8 cellular contexts compared by ENCODE assay signal in the genomic region with DNA sequence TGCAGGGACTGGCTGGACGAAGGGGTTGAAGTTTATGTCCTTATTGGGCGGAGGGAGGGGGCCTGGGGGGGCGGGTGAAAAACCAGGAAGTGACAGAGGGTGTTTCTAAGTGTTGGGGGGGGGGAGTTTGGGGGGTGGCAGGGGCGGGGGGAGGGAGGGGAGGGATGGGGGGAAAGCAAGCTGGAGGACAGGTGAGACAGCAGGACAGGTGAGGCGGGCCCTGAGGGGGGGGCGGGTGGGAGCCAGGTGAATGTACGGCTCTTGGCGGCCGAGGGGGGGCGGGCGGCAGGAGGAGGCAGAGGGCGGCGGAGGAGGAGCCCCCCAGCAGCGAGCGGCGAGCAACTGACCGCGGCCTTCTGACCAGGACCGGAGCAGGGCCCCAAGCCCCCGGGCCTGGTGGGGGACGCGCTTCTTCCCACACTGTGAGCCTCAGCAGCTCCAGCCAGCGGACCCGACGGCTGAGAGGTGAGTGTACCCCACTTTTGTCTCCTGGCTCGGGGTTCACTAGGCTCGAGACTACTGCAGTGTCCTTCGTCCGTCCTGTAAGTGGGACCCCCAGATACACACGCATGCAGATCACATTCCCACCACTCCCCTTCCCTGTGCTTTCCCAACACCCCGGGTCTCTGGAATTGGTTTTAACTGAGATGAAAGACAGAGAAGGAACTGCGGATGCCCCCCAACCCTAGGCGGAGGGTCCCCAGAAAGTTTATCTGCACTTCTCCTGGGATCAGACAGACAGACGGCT. TPM values are rescaled to one million over a fixed set of nuclear protein-coding genes. Genes with fewer than 3 reads are reported as not detected.
DNase-seq lines count a peak whose midpoint lies in the region; ATAC-seq and TF ChIP-seq lines count a peak whose summit lies in the region.

A gene (plus strand): TSS at position 324 of the 748 bp plus-strand sequence. CDS start 11,859 bp downstream, outside the sequence.

- peak; percentile 25 for ATAC-seq in body of pancreas
- no peak for ATAC-seq in HG03565 (IDR thresholded peaks at IDR 0.05; ENCODE audit: unreplicated experiment)

- H3K9ac ChIP-seq in skeletal muscle tissue (ENCODE audit: low read depth in 1 of 3, low read length in 3 of 3): peak within 1 kb of the TSS; percentile 92 to 97 (median 96)

- no peaks in the 10 kb centered on the region for H3K36me3 Mint-ChIP-seq in immature natural killer cell

- H3K4me3 ChIP-seq in body of pancreas (peak within 1 kb of the TSS; percentile 70 to 80), skeletal muscle tissue (ENCODE audit: low read length in 3 of 3) (peak within 1 kb of the TSS; percentile 95 to 97 (median 96))

- peak; percentile 74 for DNase-seq in activated effector memory CD4-positive, alpha-beta T cell treated with anti-CD3 and anti-CD28 coated beads, Interleukin-2, amount 50 U/mL, for 16 hours
- no peak for DNase-seq in activated effector memory CD4-positive, alpha-beta T cell treated with Interleukin-2 at 50 U/mL for 16 hours
- peak; percentile 79 for DNase-seq in NCI-H146 treated with DMSO at 0.1 percent for 48 hours (lab: John Stamatoyannopoulos, UW; ENCODE audit: unreplicated experiment)
- DNase-seq in body of pancreas: peak; percentile 70 to 73 (median 72)
- peak in 1 of 3 donors; percentile 28 for DNase-seq in immature natural killer cell
- DNase-seq in amniotic stem cell (lab: John Stamatoyannopoulos, UW): no peak

- intact Hi-C loops in body of pancreas (cut with DNase I): no loop called here

- no peaks in the 10 kb centered on the region for H3K9me3 ChIP-seq in body of pancreas
- no peaks in the 10 kb centered on the region for H3K9me3 ChIP-seq in skeletal muscle tissue (ENCODE audit: control insufficient read depth in 3 of 3, low read length in 3 of 3)

- peak; percentile 12 to 53 (median 33) for TF ChIP-seq POLR2A in body of pancreas (IDR thresholded peaks at IDR 0.05)

- H3K4me3 Mint-ChIP-seq in immature natural killer cell: peak within 1 kb of the TSS; percentile 95 to 98 (median 97)

- H3K27ac Mint-ChIP-seq in immature natural killer cell: peak within 1 kb of the TSS; percentile 85 to 98 (median 90)

- peaks cover 2 to 8% (median 2%) of the 10 kb centered on the region in 3 donors for H3K27me3 Mint-ChIP-seq in immature natural killer cell (ENCODE audit: low read depth in 3 of 3)

- H3K27me3 ChIP-seq in body of pancreas: no peaks in the 10 kb centered on the region
- H3K27me3 ChIP-seq in skeletal muscle tissue (ENCODE audit: control insufficient read depth in 3 of 3, insufficient read depth in 3 of 3, low read length in 3 of 3): no peaks in the 10 kb centered on the region

- no peaks in the 10 kb centered on the region for H3K9me3 Mint-ChIP-seq in immature natural killer cell

- H3K36me3 ChIP-seq in body of pancreas (replicated peaks in 1 of 2; ENCODE audit: insufficient read depth in 1 of 2, low read depth in 2 of 2): no peaks in the 10 kb centered on the region
- no peaks in the 10 kb centered on the region for H3K36me3 ChIP-seq in skeletal muscle tissue (ENCODE audit: control insufficient read depth in 3 of 3, insufficient read depth in 3 of 3, low read length in 3 of 3)

- peak within 1 kb of the TSS; percentile 90 to 100 (median 100) for H3K27ac ChIP-seq in body of pancreas
- H3K27ac ChIP-seq in skeletal muscle tissue (ENCODE audit: low read depth, low read length): peak within 1 kb of the TSS; percentile 97

- peak in 1 of 7 experiments; percentile 5 for TF ChIP-seq CTCF in body of pancreas (IDR thresholded peaks at IDR 0.05)

- H3K4me1 ChIP-seq in body of pancreas (peaks cover 54% of the 10 kb centered on the region), skeletal muscle tissue (ENCODE audit: control insufficient read depth in 3 of 3, insufficient read depth in 3 of 3, low read length in 3 of 3) (peaks cover 48 to 50% (median 50%) of the 10 kb centered on the region in 3 donors)

- peaks cover 53% of the 10 kb centered on the region in 2 donors for H3K4me1 Mint-ChIP-seq in immature natural killer cell

- 0% methylated on average over 8 to 27 of the region's 34 CpGs for WGBS in body of pancreas, 2 donors

RNA-seq across cellular contexts. Expression of the gene that starts here (rescaled TPM):
- total RNA-seq in body of pancreas (10 to 100 TPM; 30.1 to 34.3 TPM), skeletal muscle tissue (7.8 TPM)
- 1 to 10 TPM in 2 of 3 donors, under 1 TPM in 1; 0.96 to 3.3 (median 1.8) TPM for polyA plus RNA-seq in immature natural killer cell

Comparison
In these comparisons a context has a peak if more than half of its experiments do, and no peak if none do; other contexts are left out.
1. DNase-seq: peak in activated effector memory CD4-positive, alpha-beta T cell treated with anti-CD3 and anti-CD28 coated beads, Interleukin-2, amount 50 U/mL, for 16 hours (single experiment), NCI-H146 treated with DMSO at 0.1 percent for 48 hours (single experiment) and body of pancreas (4 of 4); none in activated effector memory CD4-positive, alpha-beta T cell treated with Interleukin-2 at 50 U/mL for 16 hours (single experiment) and amniotic stem cell (single experiment).